ENCODE assay signal across 2 cellular contexts in the genomic region with DNA sequence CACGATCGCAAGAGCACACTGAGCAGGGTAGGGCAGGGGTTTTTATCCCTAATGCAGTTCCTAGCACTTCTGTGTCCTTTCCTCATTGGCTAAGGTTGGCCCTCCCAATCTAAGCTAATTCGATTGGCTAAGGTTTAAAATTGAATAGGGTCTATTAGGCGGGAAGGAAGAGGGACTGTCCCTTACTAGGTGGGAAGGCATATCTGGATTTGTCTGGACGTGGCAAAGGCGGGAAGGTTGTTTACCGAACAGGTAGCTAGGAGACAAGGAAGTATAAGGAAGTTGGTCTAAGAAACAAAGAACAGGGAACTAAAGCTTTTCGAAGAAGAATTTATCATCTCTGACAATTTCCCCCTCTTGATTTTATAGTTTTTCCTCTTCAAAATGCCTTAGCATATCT.
TF ChIP-seq lines count a peak whose summit lies in the region.

No MANE protein-coding gene starts in this region.

TF ChIP-seq in IMR-90, 13 proteins besides CTCF, POLR2A, EP300 and RAD21 (continued from another document):
- TF ChIP-seq SMC3 (IDR thresholded peaks at IDR 0.05; ENCODE audit: low read depth, low read length) = no peak
- TF ChIP-seq BHLHE40 (IDR thresholded peaks at IDR 0.05; ENCODE audit: low read depth, low read length) = no peak
- no peak for TF ChIP-seq MAZ (IDR thresholded peaks at IDR 0.05; ENCODE audit: borderline replicate concordance, low read depth, low read length)
- no peak for TF ChIP-seq NFE2L2 (IDR thresholded peaks at IDR 0.05; ENCODE audit: low read depth, low read length)
- TF ChIP-seq, protein P1, sequence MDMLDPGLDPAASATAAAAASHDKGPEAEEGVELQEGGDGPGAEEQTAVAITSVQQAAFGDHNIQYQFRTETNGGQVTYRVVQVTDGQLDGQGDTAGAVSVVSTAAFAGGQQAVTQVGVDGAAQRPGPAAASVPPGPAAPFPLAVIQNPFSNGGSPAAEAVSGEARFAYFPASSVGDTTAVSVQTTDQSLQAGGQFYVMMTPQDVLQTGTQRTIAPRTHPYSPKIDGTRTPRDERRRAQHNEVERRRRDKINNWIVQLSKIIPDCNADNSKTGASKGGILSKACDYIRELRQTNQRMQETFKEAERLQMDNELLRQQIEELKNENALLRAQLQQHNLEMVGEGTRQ (IDR thresholded peaks at IDR 0.05; ENCODE audit: low read depth, low read length) = no peak
- TF ChIP-seq ELK1 (IDR thresholded peaks at IDR 0.05; ENCODE audit: borderline replicate concordance, low read depth, low read length) = no peak
- no peak for TF ChIP-seq RCOR1 (IDR thresholded peaks at IDR 0.05; ENCODE audit: insufficient replicate concordance, low read length)
- TF ChIP-seq MXI1 (IDR thresholded peaks at IDR 0.05; ENCODE audit: borderline replicate concordance, low read depth, low read length) = no peak
TF ChIP-seq in IMR-90: peak in this region for 0.

TF ChIP-seq in WTC11, 78 proteins besides CTCF, POLR2A, EP300 and RAD21 (continued from another document):
- no peak for TF ChIP-seq ATF2 (CRISPR knock-in tag; IDR thresholded peaks at IDR 0.05; ENCODE audit: borderline replicate concordance, low read depth)
- TF ChIP-seq FOXK1 (CRISPR knock-in tag; IDR thresholded peaks at IDR 0.05) = no peak
- TF ChIP-seq IRF2 (CRISPR knock-in tag; IDR thresholded peaks at IDR 0.05; ENCODE audit: borderline replicate concordance, low read depth) = no peak
- no peak for TF ChIP-seq ZSCAN18 (CRISPR knock-in tag; IDR thresholded peaks at IDR 0.05)
- no peak for TF ChIP-seq TCF7 (CRISPR knock-in tag; IDR thresholded peaks at IDR 0.05; ENCODE audit: low read depth)
- TF ChIP-seq HMGXB4 (CRISPR knock-in tag; IDR thresholded peaks at IDR 0.05) = no peak
- TF ChIP-seq RORB (CRISPR knock-in tag; IDR thresholded peaks at IDR 0.05) = no peak
- no peak for TF ChIP-seq JUN (CRISPR knock-in tag; IDR thresholded peaks at IDR 0.05)
- TF ChIP-seq, protein P2, sequence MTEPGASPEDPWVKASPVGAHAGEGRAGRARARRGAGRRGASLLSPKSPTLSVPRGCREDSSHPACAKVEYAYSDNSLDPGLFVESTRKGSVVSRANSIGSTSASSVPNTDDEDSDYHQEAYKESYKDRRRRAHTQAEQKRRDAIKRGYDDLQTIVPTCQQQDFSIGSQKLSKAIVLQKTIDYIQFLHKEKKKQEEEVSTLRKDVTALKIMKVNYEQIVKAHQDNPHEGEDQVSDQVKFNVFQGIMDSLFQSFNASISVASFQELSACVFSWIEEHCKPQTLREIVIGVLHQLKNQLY (CRISPR knock-in tag; IDR thresholded peaks at IDR 0.05) = no peak
- no peak for TF ChIP-seq USF1 (CRISPR knock-in tag; IDR thresholded peaks at IDR 0.05)
- no peak for TF ChIP-seq ZNF138 (CRISPR knock-in tag; conservative IDR thresholded peaks at IDR 0.05)
- no peak for TF ChIP-seq CDX4 (CRISPR knock-in tag; IDR thresholded peaks at IDR 0.05; ENCODE audit: borderline replicate concordance)
- no peak for TF ChIP-seq TEAD1 (CRISPR knock-in tag; IDR thresholded peaks at IDR 0.05)
TF ChIP-seq in WTC11: peak in this region for 0.
